ENCODE assay signal across 22 cellular contexts in the genomic region with DNA sequence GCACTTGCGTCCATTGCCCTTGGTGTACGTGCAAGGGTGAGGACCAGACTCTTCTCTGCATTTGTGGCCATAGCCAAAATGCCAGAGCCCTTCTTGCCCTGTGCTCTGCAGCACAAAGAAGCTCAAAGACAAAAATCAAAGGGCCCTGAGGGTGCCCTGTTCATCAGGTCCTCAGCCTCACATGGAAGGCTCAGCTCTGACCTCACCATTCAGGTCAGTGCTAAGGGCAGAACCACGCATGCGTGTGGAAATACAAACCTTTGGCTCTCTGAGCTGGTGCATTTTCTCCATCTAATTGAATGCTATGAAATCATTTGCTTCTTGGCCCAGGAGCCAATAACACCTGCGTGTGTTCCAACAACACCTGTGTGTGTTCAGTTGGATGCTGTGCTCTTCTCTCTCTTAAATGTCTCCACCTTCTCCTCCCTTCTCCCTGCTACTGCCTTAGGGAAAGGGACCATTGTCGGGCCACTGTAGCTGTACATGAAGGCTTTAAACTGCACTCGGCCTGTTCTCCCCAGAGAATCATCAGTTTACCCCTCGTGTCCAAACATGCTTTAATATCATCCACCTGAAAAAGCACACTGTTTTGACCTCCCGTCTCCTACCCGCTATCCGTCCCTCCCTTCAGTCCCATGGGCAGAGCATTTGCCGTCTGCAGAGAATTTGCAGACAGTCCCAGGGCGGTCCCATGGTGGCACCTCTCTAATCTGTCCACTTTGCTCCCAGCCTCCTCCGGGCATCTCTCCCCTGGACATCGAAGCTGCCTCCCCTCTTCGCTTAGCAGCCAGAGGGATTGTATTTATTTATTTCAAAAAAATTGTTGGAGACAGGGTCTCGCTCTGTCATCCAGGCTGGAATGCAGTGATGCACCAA.
DNase-seq lines count a peak whose midpoint lies in the region; ATAC-seq, FAIRE-seq and TF ChIP-seq lines count a peak whose summit lies in the region.
"Had no signal": no experiment of that assay in that cellular context is flagged by ENCODE, and none has a peak within 500 bp of the region (broad histone marks: within the 10 kb centered on the region; RNA-seq: fewer than 3 reads in every experiment).

No MANE protein-coding gene starts in this region.

- H3K4me3 ChIP-seq in A549 (no peak overlapping the region), OCI-LY7 (ENCODE audit: low read depth, low read length, poor library complexity, severe bottlenecking) (no peak overlapping the region), PC-9 (no peak overlapping the region), gastroesophageal sphincter (no peak overlapping the region)

- ATAC-seq in activated CD4-positive, alpha-beta T cell treated with anti-CD3 and anti-CD28 coated beads for 36 hours, result no peak
- ATAC-seq in A549 (no peak), gastroesophageal sphincter (no peak)
- ATAC-seq: Panc1 had no signal

- no peak for FAIRE-seq in A549 (lab: Jason Lieb, UNC)
- FAIRE-seq: GM19239, H54 had no signal

- H3K9me3 ChIP-seq in A549, result no peaks in the 10 kb centered on the region
- H3K9me3 ChIP-seq in OCI-LY7 (ENCODE audit: low read length), result no peaks in the 10 kb centered on the region
- H3K9me3 ChIP-seq in PC-9 (ENCODE audit: insufficient read depth, low read depth), result no peaks in the 10 kb centered on the region
- no peaks in the 10 kb centered on the region for H3K9me3 ChIP-seq in gastroesophageal sphincter
- H3K9me3 ChIP-seq: SK-N-SH had no signal

- H3K27me3 Mint-ChIP-seq in activated CD4-positive, alpha-beta T cell treated with anti-CD3 and anti-CD28 coated beads for 36 hours, result no peaks in the 10 kb centered on the region
- H3K27me3 Mint-ChIP-seq in chondrocyte (ENCODE audit: low read depth) (peaks cover 3% of the 10 kb centered on the region), neural crest cell (ENCODE audit: low read depth) (no peaks in the 10 kb centered on the region)

- no peaks in the 10 kb centered on the region for H3K4me1 Mint-ChIP-seq in activated CD4-positive, alpha-beta T cell treated with anti-CD3 and anti-CD28 coated beads for 36 hours
- H3K4me1 Mint-ChIP-seq in chondrocyte (ENCODE audit: low read depth) (peaks cover 20% of the 10 kb centered on the region), neural crest cell (peaks cover 17% of the 10 kb centered on the region)

- no peak overlapping the region for H3K4me2 ChIP-seq in A549
- H3K4me2 ChIP-seq in OCI-LY7 (ENCODE audit: low read length), result no peak overlapping the region
- no peak overlapping the region for H3K4me2 ChIP-seq in PC-9
- H3K4me2 ChIP-seq: SK-N-SH had no signal

- no peak for TF ChIP-seq POLR2A in A549 (IDR thresholded peaks at IDR 0.05; ENCODE audit: low read length)
- TF ChIP-seq POLR2A in gastroesophageal sphincter (IDR thresholded peaks at IDR 0.05), result no peak

- POLR2A ChIA-PET in activated CD4-positive, alpha-beta T cell treated with anti-CD3 and anti-CD28 coated beads for 36 hours (lab: Charles Lee), result no interaction called here
- POLR2A ChIA-PET in A549 (lab: Yijun Ruan, JAX) (no interaction called here), OCI-LY7 (lab: Charles Lee) (interaction anchor here (1.1 kb wide), 1 partner anchor 76 kb away, joined by 4 read pairs; no protein-coding TSS in a partner anchor), PC-9 (lab: Charles Lee; ENCODE audit: unreplicated experiment) (no interaction called here)

- H3K4me1 ChIP-seq in A549, result peaks cover 40% of the 10 kb centered on the region
- H3K4me1 ChIP-seq in OCI-LY7 (ENCODE audit: insufficient read depth, low read length, poor library complexity, severe bottlenecking), result no peaks in the 10 kb centered on the region
- peaks cover 3% of the 10 kb centered on the region; the same call in 1 of the 2 replicates for H3K4me1 ChIP-seq in PC-9 (replicated peaks; ENCODE audit: insufficient read depth)
- peaks cover 0 to 27% (median 4%) of the 10 kb centered on the region in 3 donors for H3K4me1 ChIP-seq in gastroesophageal sphincter

- H3K36me3 Mint-ChIP-seq in activated CD4-positive, alpha-beta T cell treated with anti-CD3 and anti-CD28 coated beads for 36 hours (ENCODE audit: low read depth), result peaks cover under 1% of the 10 kb centered on the region
- H3K36me3 Mint-ChIP-seq in chondrocyte (ENCODE audit: low read depth) (peaks cover 1% of the 10 kb centered on the region), neural crest cell (ENCODE audit: low read depth) (no peaks in the 10 kb centered on the region)

- H3K9me2 ChIP-seq in OCI-LY7 (ENCODE audit: insufficient read depth, low read length) (no peaks in the 10 kb centered on the region), PC-9 (ENCODE audit: insufficient read depth) (no peaks in the 10 kb centered on the region)
- H3K9me2 ChIP-seq: SK-N-SH had no signal

- H3K79me2 ChIP-seq in OCI-LY7 (ENCODE audit: insufficient read depth, low read depth, low read length) (no peaks in the 10 kb centered on the region), PC-9 (ENCODE audit: low read depth) (no peaks in the 10 kb centered on the region)

- TF ChIP-seq CTCF in A549 (IDR thresholded peaks at IDR 0.05), result no peak
- TF ChIP-seq CTCF in chondrocyte (IDR thresholded peaks at IDR 0.05), result no peak
- TF ChIP-seq CTCF in neural crest cell (conservative IDR thresholded peaks at IDR 0.05), result no peak
- TF ChIP-seq CTCF in OCI-LY7 (conservative IDR thresholded peaks at IDR 0.05; ENCODE audit: low read length), result no peak
- no peak for TF ChIP-seq CTCF in PC-9 (conservative IDR thresholded peaks at IDR 0.05)
- no peak for TF ChIP-seq CTCF in gastroesophageal sphincter (IDR thresholded peaks at IDR 0.05)

- H4K20me1 ChIP-seq in OCI-LY7 (ENCODE audit: insufficient read depth, low read length), result no peaks in the 10 kb centered on the region
- H4K20me1 ChIP-seq in PC-9 (ENCODE audit: insufficient read depth), result no peaks in the 10 kb centered on the region

- H3K27me3 ChIP-seq in PC-9 (ENCODE audit: insufficient read depth, low read depth) (no peaks in the 10 kb centered on the region), gastroesophageal sphincter (no peaks in the 10 kb centered on the region)

- no peaks in the 10 kb centered on the region for H3F3A ChIP-seq in PC-9 (ENCODE audit: insufficient read depth, low read depth)

- TF ChIP-seq RAD21 in A549 (conservative IDR thresholded peaks at IDR 0.05 in 1 of 2, IDR thresholded peaks at IDR 0.05 in 1 of 2), result no peak

- peak overlapping the region; percentile 34 for H3K27ac Mint-ChIP-seq in activated CD4-positive, alpha-beta T cell treated with anti-CD3 and anti-CD28 coated beads for 36 hours
- H3K27ac Mint-ChIP-seq in chondrocyte (ENCODE audit: unreplicated experiment), result no peak overlapping the region
- H3K27ac Mint-ChIP-seq in neural crest cell (ENCODE audit: unreplicated experiment), result peak overlapping the region; percentile 85

- H3K27ac ChIP-seq in A549 (peak overlapping the region; percentile 24 to 88; a peak in 4 of 6 replicates), OCI-LY7 (ENCODE audit: low read depth, low read length, poor library complexity, severe bottlenecking) (no peak overlapping the region), PC-9 (no peak overlapping the region), gastroesophageal sphincter (no peak overlapping the region)

- no peak overlapping the region for H3K4me3 Mint-ChIP-seq in activated CD4-positive, alpha-beta T cell treated with anti-CD3 and anti-CD28 coated beads for 36 hours
- H3K4me3 Mint-ChIP-seq in chondrocyte (ENCODE audit: unreplicated experiment), result no peak overlapping the region
- H3K4me3 Mint-ChIP-seq in neural crest cell, result no peak overlapping the region

- no peak for DNase-seq in activated CD4-positive, alpha-beta T cell treated with anti-CD3 and anti-CD28 coated beads for 36 hours
- no peak for DNase-seq in activated CD4-positive, alpha-beta T cell treated with anti-CD3 and anti-CD28 coated beads, Interleukin-2, amount 50 U/mL, for 48 hours
- DNase-seq in A549 (ENCODE audit: low read depth in 1 of 2, low spot score in 1 of 2) (no peak), chondrocyte (ENCODE audit: low spot score) (peak; percentile 59), neural crest cell (ENCODE audit: low read depth, low spot score) (no peak), OCI-LY7 (ENCODE audit: low spot score) (no peak), PC-9 (no peak)
- DNase-seq: 8988T, Kasumi-1, MV-4-11, NCI-H1105, NCI-H146, NCI-H1930, NCI-H2107, NCI-H446, NCI-H524 treated with DMSO at 0.1 percent for 48 hours, NCI-H774, SK-N-SH had no signal

- BruUV-seq in OCI-LY7 (replicated peaks; lab: Mats Ljungman, UMichigan), result no TSS peak
- no TSS peak for BruUV-seq in PC-9 (replicated peaks; lab: Mats Ljungman, UMichigan)

- CTCF ChIA-PET in activated CD4-positive, alpha-beta T cell treated with anti-CD3 and anti-CD28 coated beads for 36 hours (lab: Charles Lee), result no interaction called here
- CTCF ChIA-PET in A549 (lab: Yijun Ruan, JAX) (interaction anchor here (0.9 to 2.6 kb wide), 4 partner anchors 58 to 128 kb away, joined by 3 to 8 read pairs (median 5); no protein-coding TSS in a partner anchor), OCI-LY7 (lab: Charles Lee; ENCODE audit: unreplicated experiment) (no interaction called here), PC-9 (lab: Charles Lee) (no interaction called here)

- intact Hi-C loops in activated CD4-positive, alpha-beta T cell treated with anti-CD3 and anti-CD28 coated beads for 36 hours (cut with DNase I, micrococcal nuclease), result no loop called here
- intact Hi-C loops in OCI-LY7 (cut with micrococcal nuclease; ENCODE audit: unreplicated experiment), result no loop called here
- intact Hi-C loops in PC-9 (cut with micrococcal nuclease; ENCODE audit: unreplicated experiment), result no loop called here

- H3K9me3 Mint-ChIP-seq in activated CD4-positive, alpha-beta T cell treated with anti-CD3 and anti-CD28 coated beads for 36 hours (ENCODE audit: low read depth), result no peaks in the 10 kb centered on the region
- H3K9me3 Mint-ChIP-seq in chondrocyte (ENCODE audit: low read depth) (no peaks in the 10 kb centered on the region), neural crest cell (no peaks in the 10 kb centered on the region)

- WGBS in A549 (ENCODE audit: missing lambda C conversion rate), result 92% methylated on average over 17 of the region's 17 CpGs
- WGBS in gastroesophageal sphincter (ENCODE audit: low coverage in 1 of 2), 2 donors, result 94 to 95% methylated on average over 7 to 14 of the region's 17 CpGs

- H3K36me3 ChIP-seq in OCI-LY7 (ENCODE audit: insufficient read depth, low read length), result no peaks in the 10 kb centered on the region
- no peaks in the 10 kb centered on the region for H3K36me3 ChIP-seq in PC-9 (ENCODE audit: low read depth)
- H3K36me3 ChIP-seq in gastroesophageal sphincter, result peaks cover 0 to 81% of the 10 kb centered on the region in 2 donors

- H2AFZ ChIP-seq in OCI-LY7 (ENCODE audit: low read length), result no peak overlapping the region
- H2AFZ ChIP-seq in PC-9, result no peak overlapping the region

- TF ChIP-seq EP300 in A549 (IDR thresholded peaks at IDR 0.05), result no peak
- TF ChIP-seq EP300 in gastroesophageal sphincter (IDR thresholded peaks at IDR 0.05), result no peak

TF ChIP-seq in A549, 52 proteins besides CTCF, POLR2A, EP300 and RAD21:
- no peak for TF ChIP-seq RFX5 (IDR thresholded peaks at IDR 0.05)

Comparison
In these comparisons a context has a peak if more than half of its experiments do, and no peak if none do; other contexts are left out.
1. H3K27ac ChIP-seq: peak in A549 (2 of 2); none in OCI-LY7 (single experiment), PC-9 (single experiment) and gastroesophageal sphincter (0 of 4).